In genomic region chr1:41660570-41661427, GRCh38 we compare ENCODE assay signal across 11 cellular contexts.
DNase-seq lines count a peak whose midpoint lies in the region; ATAC-seq and TF ChIP-seq lines count a peak whose summit lies in the region.
"Had no signal": no experiment of that assay in that cellular context is flagged by ENCODE, and none has a peak within 500 bp of the region (broad histone marks: within the 10 kb centered on the region; RNA-seq: fewer than 3 reads in every experiment).

No MANE protein-coding gene starts in this region.

- no peaks in the 10 kb centered on the region for H3K27me3 ChIP-seq in HCT116 (ENCODE audit: insufficient read depth, low read length)
- H3K27me3 ChIP-seq in transverse colon = peaks cover 18% of the 10 kb centered on the region
- H3K27me3 ChIP-seq: adrenal gland had no signal

- no peaks in the 10 kb centered on the region for H3K27me3 Mint-ChIP-seq in activated naive CD8-positive, alpha-beta T cell treated with anti-CD3 and anti-CD28 coated beads for 36 hours
- H3K27me3 Mint-ChIP-seq in mesothelial cell of epicardium (ENCODE audit: low read depth) = peaks cover 36% of the 10 kb centered on the region

- BruUV-seq in HCT116 (replicated peaks; lab: Mats Ljungman, UMichigan) = TSS peak; percentile 55

- H3K79me2 ChIP-seq in HCT116 (ENCODE audit: insufficient read depth, low read length) = no peaks in the 10 kb centered on the region

- intact Hi-C loops in HCT116 (cut with micrococcal nuclease) (no loop called here), transverse colon (cut with DNase I; ENCODE audit: low total_unique reads) (no loop called here)

- CTCF ChIA-PET in AG04449 (lab: Yijun Ruan, JAX) = no interaction called here
- CTCF ChIA-PET in HCT116 (lab: Charles Lee) = no interaction called here

- no peaks in the 10 kb centered on the region for H3K9me3 Mint-ChIP-seq in activated naive CD8-positive, alpha-beta T cell treated with anti-CD3 and anti-CD28 coated beads for 36 hours
- H3K9me3 Mint-ChIP-seq in mesothelial cell of epicardium = no peaks in the 10 kb centered on the region

- WGBS in transverse colon (ENCODE audit: low coverage in 1 of 2), 2 donors = 49 to 59% methylated on average over 4 to 5 of the region's 5 CpGs

- H3K27ac ChIP-seq in HCT116 (ENCODE audit: low read depth, low read length) = no peak overlapping the region
- H3K27ac ChIP-seq in transverse colon = no peak overlapping the region

- TF ChIP-seq CTCF in AG04449 (IDR thresholded peaks at IDR 0.05; ENCODE audit: insufficient read depth, low read length, missing control alignments) (no peak), HCT116 (IDR thresholded peaks at IDR 0.05 in 2 of 3, conservative IDR thresholded peaks at IDR 0.05 in 1 of 3; ENCODE audit: borderline replicate concordance in 1 of 3, insufficient read depth in 1 of 3, low read depth in 2 of 3, low read length in 2 of 3) (no peak), mesothelial cell of epicardium (IDR thresholded peaks at IDR 0.05; ENCODE audit: unreplicated experiment) (no peak), transverse colon (IDR thresholded peaks at IDR 0.05) (no peak)

- DNase-seq in AG04449 (ENCODE audit: low read depth, low spot score) = no peak
- no peak for DNase-seq in HCT116 (ENCODE audit: low read depth, low spot score)
- no peak for DNase-seq in activated naive CD8-positive, alpha-beta T cell treated with anti-CD3 and anti-CD28 coated beads for 36 hours
- DNase-seq in mesothelial cell of epicardium (ENCODE audit: low spot score in 2 of 2, unreplicated experiment in 2 of 2) = no peak
- DNase-seq in transverse colon = no peak
- no peak for DNase-seq in Ammon's horn (ENCODE audit: low spot score)
- no peak for DNase-seq in activated effector memory CD4-positive, alpha-beta T cell treated with Interleukin-2 at 50 U/mL for 16 hours
- DNase-seq: adrenal gland, GF-D8, midbrain had no signal

- POLR2A ChIA-PET in AG04449 (lab: Yijun Ruan, JAX) (no interaction called here), HCT116 (lab: Charles Lee) (no interaction called here)

- peaks cover 49% of the 10 kb centered on the region for H3K36me3 Mint-ChIP-seq in activated naive CD8-positive, alpha-beta T cell treated with anti-CD3 and anti-CD28 coated beads for 36 hours
- H3K36me3 Mint-ChIP-seq in mesothelial cell of epicardium = no peaks in the 10 kb centered on the region

- no peaks in the 10 kb centered on the region for H3K9me3 ChIP-seq in HCT116 (ENCODE audit: control insufficient read depth in 1 of 2, insufficient read depth in 1 of 2, low read depth in 1 of 2, low read length in 2 of 2)
- H3K9me3 ChIP-seq in transverse colon = no peaks in the 10 kb centered on the region
- H3K9me3 ChIP-seq: adrenal gland had no signal

- no peak for TF ChIP-seq RAD21 in HCT116 (IDR thresholded peaks at IDR 0.05; ENCODE audit: low read depth)

- TF ChIP-seq EP300 in transverse colon (IDR thresholded peaks at IDR 0.05; ENCODE audit: low read depth) = no peak

- no peak overlapping the region for H2AFZ ChIP-seq in HCT116 (ENCODE audit: low read depth, low read length, poor library complexity, severe bottlenecking)

- H3K4me3 ChIP-seq in AG04449 (ENCODE audit: low read depth, low read length) (peak overlapping the region; percentile 78), HCT116 (replicated peaks in 1 of 2; ENCODE audit: low read depth in 1 of 2, low read length in 2 of 2) (peak overlapping the region; percentile 65 to 78), transverse colon (peak overlapping the region in 2 of 4 donors; percentile 49 to 51)

- H3K4me1 ChIP-seq in HCT116 (ENCODE audit: control insufficient read depth in 1 of 2, insufficient read depth in 2 of 2, low read length in 2 of 2) = peaks cover 22 to 45% of the 10 kb centered on the region in 2 experiments
- H3K4me1 ChIP-seq in transverse colon = peaks cover 6 to 21% (median 12%) of the 10 kb centered on the region in 4 donors

- H3K4me3 Mint-ChIP-seq in activated naive CD8-positive, alpha-beta T cell treated with anti-CD3 and anti-CD28 coated beads for 36 hours = peak overlapping the region; percentile 96
- H3K4me3 Mint-ChIP-seq in mesothelial cell of epicardium = peak overlapping the region; percentile 76

- no peak for TF ChIP-seq POLR2A in HCT116 (IDR thresholded peaks at IDR 0.05; ENCODE audit: borderline replicate concordance, extremely low read depth, insufficient read depth, insufficient read length)
- no peak for TF ChIP-seq POLR2A in transverse colon (IDR thresholded peaks at IDR 0.05)

- H3K36me3 ChIP-seq in HCT116 (ENCODE audit: control insufficient read depth in 1 of 2, insufficient read depth in 2 of 2, low read length in 2 of 2) (no peaks in the 10 kb centered on the region), transverse colon (no peaks in the 10 kb centered on the region)
- H3K36me3 ChIP-seq: adrenal gland had no signal

- H3K4me2 ChIP-seq in HCT116 (ENCODE audit: low read length) = peak overlapping the region; percentile 100

- peak overlapping the region; percentile 64 for H3K9ac ChIP-seq in HCT116 (ENCODE audit: low read length)

- no peaks in the 10 kb centered on the region for H4K20me1 ChIP-seq in HCT116 (ENCODE audit: insufficient read depth)

- no peaks in the 10 kb centered on the region for H3K9me2 ChIP-seq in HCT116 (ENCODE audit: insufficient read depth)

- in situ Hi-C loops in transverse colon (cut with MboI; ENCODE audit: low pct_ligation_motif_present in 1 of 4, low pct_unique_long_range_greater_than_20kb in 1 of 4, low sequenced_read_pairs in 3 of 4) = no loop called here

- RAD21 ChIA-PET in HCT116 (lab: Charles Lee; ENCODE audit: low non-redundant PET in 1 of 2, low total read pairs in 2 of 2, uncharacterized antibody in 2 of 2, unreplicated experiment in 2 of 2) = no interaction called here

- H3K4me1 Mint-ChIP-seq in activated naive CD8-positive, alpha-beta T cell treated with anti-CD3 and anti-CD28 coated beads for 36 hours = peaks cover 76% of the 10 kb centered on the region
- H3K4me1 Mint-ChIP-seq in mesothelial cell of epicardium = peaks cover 27% of the 10 kb centered on the region

- ATAC-seq in HCT116 (no peak), HG03520 (IDR thresholded peaks at IDR 0.05; ENCODE audit: unreplicated experiment) (no peak)

- H3K27ac Mint-ChIP-seq in activated naive CD8-positive, alpha-beta T cell treated with anti-CD3 and anti-CD28 coated beads for 36 hours = peak overlapping the region; percentile 94
- H3K27ac Mint-ChIP-seq in mesothelial cell of epicardium = no peak overlapping the region

TF ChIP-seq in HCT116, 20 proteins besides CTCF, POLR2A, EP300 and RAD21 (continues in another document):
- TF ChIP-seq EZH2phosphoT487 (IDR thresholded peaks at IDR 0.05; ENCODE audit: borderline replicate concordance) = no peak
- TF ChIP-seq ZFX (IDR thresholded peaks at IDR 0.05) = no peak
- no peak for TF ChIP-seq SP1 (IDR thresholded peaks at IDR 0.05; ENCODE audit: low read depth)
- TF ChIP-seq MAX (IDR thresholded peaks at IDR 0.05) = no peak
- no peak for TF ChIP-seq JUND (IDR thresholded peaks at IDR 0.05)
- TF ChIP-seq ZBTB33 (IDR thresholded peaks at IDR 0.05; ENCODE audit: extremely low read depth, insufficient replicate concordance, low read length) = no peak
- no peak for TF ChIP-seq YY1 (IDR thresholded peaks at IDR 0.05; ENCODE audit: extremely low read depth, insufficient replicate concordance, low read depth, low read length)
- TF ChIP-seq EZH2 (IDR thresholded peaks at IDR 0.05) = no peak
- TF ChIP-seq CBX3 (IDR thresholded peaks at IDR 0.05; ENCODE audit: low read depth) = no peak
- no peak for TF ChIP-seq TCF7L2 (IDR thresholded peaks at IDR 0.05; ENCODE audit: borderline replicate concordance, extremely low read depth, insufficient read depth, insufficient read length)
- TF ChIP-seq ATF3 (IDR thresholded peaks at IDR 0.05) = no peak
- TF ChIP-seq CEBPB (IDR thresholded peaks at IDR 0.05; ENCODE audit: low read depth) = no peak
- no peak for TF ChIP-seq ELF1 (IDR thresholded peaks at IDR 0.05; ENCODE audit: borderline replicate concordance, low read depth)
